ENCODE assay signal across 1 cellular context in the genomic region with DNA sequence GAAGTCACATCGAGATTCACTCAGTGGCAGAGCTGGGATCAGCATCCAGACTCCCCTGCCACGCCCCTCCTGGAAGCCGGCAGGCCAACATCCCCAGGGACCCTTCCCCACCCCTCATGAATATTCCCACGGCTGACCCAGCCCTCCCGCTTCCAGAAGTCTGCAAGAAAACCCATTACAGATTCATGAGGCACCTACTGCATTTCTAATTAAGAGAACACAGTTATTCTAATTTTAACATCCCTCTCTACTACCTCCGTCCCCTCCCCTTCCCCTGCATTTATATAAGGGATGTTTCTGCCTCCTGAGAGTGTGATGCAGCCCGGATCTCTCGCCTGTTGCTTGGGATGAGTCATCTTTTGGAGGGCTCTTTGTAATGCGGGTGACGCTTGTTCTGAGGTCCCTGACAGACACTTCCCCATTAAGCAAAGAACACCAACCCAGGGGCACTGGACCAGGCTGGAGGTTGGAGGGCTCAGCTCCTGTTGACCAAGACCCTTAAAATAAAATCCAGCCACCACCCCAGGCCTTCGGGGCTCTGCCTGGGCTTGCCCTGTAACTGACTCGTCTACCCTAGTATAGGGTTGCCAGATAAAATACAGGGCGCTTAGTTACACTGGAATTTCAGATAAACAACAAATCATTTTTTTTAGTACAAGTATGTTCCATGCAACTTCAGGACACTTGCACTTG.
TF ChIP-seq lines count a peak whose summit lies in the region.

No MANE protein-coding gene starts in this region.

TF ChIP-seq in K562, 482 proteins besides CTCF, POLR2A, EP300 and RAD21 (continued from another document):
- TF ChIP-seq, protein P1, sequence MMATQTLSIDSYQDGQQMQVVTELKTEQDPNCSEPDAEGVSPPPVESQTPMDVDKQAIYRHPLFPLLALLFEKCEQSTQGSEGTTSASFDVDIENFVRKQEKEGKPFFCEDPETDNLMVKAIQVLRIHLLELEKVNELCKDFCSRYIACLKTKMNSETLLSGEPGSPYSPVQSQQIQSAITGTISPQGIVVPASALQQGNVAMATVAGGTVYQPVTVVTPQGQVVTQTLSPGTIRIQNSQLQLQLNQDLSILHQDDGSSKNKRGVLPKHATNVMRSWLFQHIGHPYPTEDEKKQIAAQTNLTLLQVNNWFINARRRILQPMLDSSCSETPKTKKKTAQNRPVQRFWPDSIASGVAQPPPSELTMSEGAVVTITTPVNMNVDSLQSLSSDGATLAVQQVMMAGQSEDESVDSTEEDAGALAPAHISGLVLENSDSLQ (IDR thresholded peaks at IDR 0.05) = peak; percentile 47; the same call in 1 of the 2 replicates
- TF ChIP-seq ZFP36 (IDR thresholded peaks at IDR 0.05; ENCODE audit: low read depth, low read length, partially characterized antibody) (no peak), ZNF174 (CRISPR knock-in tag; IDR thresholded peaks at IDR 0.05) (no peak), HNRNPL (IDR thresholded peaks at IDR 0.05; ENCODE audit: low read depth, low read length) (no peak), SETDB1 (IDR thresholded peaks at IDR 0.05; ENCODE audit: low read length) (no peak), ZSCAN29 (IDR thresholded peaks at IDR 0.05) (no peak), EP400 (IDR thresholded peaks at IDR 0.05) (no peak), CXXC5 (CRISPR knock-in tag; IDR thresholded peaks at IDR 0.05) (no peak), FOSL1 (tag; conservative IDR thresholded peaks at IDR 0.05) (peak; percentile 85), KAT7 (CRISPR knock-in tag; IDR thresholded peaks at IDR 0.05; ENCODE audit: borderline replicate concordance) (no peak), JUN (IDR thresholded peaks at IDR 0.05; ENCODE audit: borderline replicate concordance, low read depth, low read length) (peak; percentile 74), JUN (CRISPR knock-in tag; IDR thresholded peaks at IDR 0.05; ENCODE audit: borderline replicate concordance) (no peak), GTF2A2 (tag; IDR thresholded peaks at IDR 0.05) (no peak)
TF ChIP-seq in K562: peak in this region for 8.
